Comparison of ENCODE assay signal across 8 cellular contexts in genomic region chr5:7927466-7928375, GRCh38. TPM values are rescaled to one million over a fixed set of nuclear protein-coding genes. Genes with fewer than 3 reads are reported as not detected.
DNase-seq lines count a peak whose midpoint lies in the region; TF ChIP-seq lines count a peak whose summit lies in the region.

No MANE protein-coding gene starts in this region.

- H3K27me3 ChIP-seq in ascending aorta (no peaks in the 10 kb centered on the region), hepatocyte (peaks cover 6% of the 10 kb centered on the region), spleen (replicated peaks in 1 of 7) (peaks cover 0 to 2% (median 0%) of the 10 kb centered on the region in 7 donors)

- no peaks in the 10 kb centered on the region for H3K79me2 ChIP-seq in hepatocyte

- no peaks in the 10 kb centered on the region for H3K9me2 ChIP-seq in hepatocyte (replicated peaks; ENCODE audit: insufficient read depth)

- H3K4me2 ChIP-seq in hepatocyte: peak overlapping the region; percentile 43

- WGBS in hepatocyte (ENCODE audit: low lambda C conversion rate, missing lambda C conversion rate): 53% methylated on average over 26 of the region's 26 CpGs
- WGBS in spleen, 5 donors: 51 to 60% (median 52%) methylated on average over 26 of the region's 26 CpGs

- H3K4me1 ChIP-seq in ascending aorta: no peaks in the 10 kb centered on the region
- H3K4me1 ChIP-seq in hepatocyte (ENCODE audit: insufficient read depth): no peaks in the 10 kb centered on the region
- H3K4me1 ChIP-seq in spleen: peaks cover 0 to 8% (median 2%) of the 10 kb centered on the region in 6 donors

- no peaks in the 10 kb centered on the region for H3K9me3 ChIP-seq in ascending aorta
- H3K9me3 ChIP-seq in hepatocyte (ENCODE audit: low read depth): no peaks in the 10 kb centered on the region
- peaks cover 0 to 8% (median 0%) of the 10 kb centered on the region in 8 donors for H3K9me3 ChIP-seq in spleen

- H3K27ac ChIP-seq in ascending aorta (no peak overlapping the region), hepatocyte (no peak overlapping the region), spleen (no peak overlapping the region)

- DNase-seq in GM10266 (ENCODE audit: extremely low spot score) (peak; percentile 60), H4 (ENCODE audit: low spot score) (peak; percentile 76), LNCaP clone FGC (ENCODE audit: low read depth) (peak; percentile 28), OCI-M1 (lab: John Stamatoyannopoulos, UW) (peak; percentile 80), ascending aorta (ENCODE audit: low spot score in 2 of 2) (no peak), hepatocyte (ENCODE audit: low spot score) (peak; percentile 79), spleen (no peak), KG1 (lab: John Stamatoyannopoulos, UW) (no peak)

- no peak overlapping the region for H2AFZ ChIP-seq in hepatocyte

- no peaks in the 10 kb centered on the region for H4K20me1 ChIP-seq in hepatocyte (ENCODE audit: insufficient read depth, poor library complexity, severe bottlenecking)

- TF ChIP-seq POLR2A in spleen (IDR thresholded peaks at IDR 0.05): no peak

- no peaks in the 10 kb centered on the region for H3K36me3 ChIP-seq in ascending aorta
- no peaks in the 10 kb centered on the region for H3K36me3 ChIP-seq in hepatocyte (replicated peaks; ENCODE audit: insufficient read depth, low read depth)
- no peaks in the 10 kb centered on the region for H3K36me3 ChIP-seq in spleen

- intact Hi-C loops in ascending aorta (cut with DNase I) (loop anchor here (5.0 kb wide), 1 partner anchor 1280 kb away; no protein-coding TSS in a partner anchor), spleen (cut with DNase I; ENCODE audit: low total_unique reads) (no loop called here)

- H3K4me3 ChIP-seq in LNCaP clone FGC (ENCODE audit: low read depth, low read length) (no peak overlapping the region), ascending aorta (no peak overlapping the region), hepatocyte (no peak overlapping the region), spleen (no peak overlapping the region)

- TF ChIP-seq CTCF in GM10266 (IDR thresholded peaks at IDR 0.05; ENCODE audit: control insufficient read depth, insufficient read depth, low read depth, missing control alignments): peak; percentile 93
- TF ChIP-seq CTCF in LNCaP clone FGC (IDR thresholded peaks at IDR 0.05; ENCODE audit: control insufficient read depth, extremely low read depth, insufficient read depth): peak; percentile 93
- peak; percentile 11 to 58 (median 58) for TF ChIP-seq CTCF in ascending aorta (IDR thresholded peaks at IDR 0.05)
- TF ChIP-seq CTCF in hepatocyte (IDR thresholded peaks at IDR 0.05; ENCODE audit: poor library complexity): peak; percentile 81
- peak; percentile 43 to 82 (median 71) for TF ChIP-seq CTCF in spleen (IDR thresholded peaks at IDR 0.05 in 8 of 11, conservative IDR thresholded peaks at IDR 0.05 in 3 of 11)

RNA-seq across cellular contexts. Expression of gene MTRR, which starts 58.8 kb away (rescaled TPM):
- total RNA-seq in H4 (2014; rRNA removed; shearing (Covaris generic)): 29.7 and 37.4 TPM in 2 replicates
- total RNA-seq in ascending aorta: 15.0 TPM
- total RNA-seq in hepatocyte: 28.0 and 29.9 TPM in 2 replicates
- polyA plus RNA-seq in hepatocyte: 18.0 and 24.8 TPM in 2 replicates
- total RNA-seq in spleen: 10 to 100 TPM; 41.4 to 66.3 (median 47.4) TPM
- polyA plus RNA-seq in spleen: 10 to 100 TPM; 13.8 to 21.2 (median 15.8) TPM

RNA-seq across cellular contexts. Expression of gene FASTKD3, which starts 58.9 kb away (rescaled TPM):
- total RNA-seq in H4 (2014; rRNA removed; shearing (Covaris generic)): 34.4 and 41.9 TPM in 2 replicates
- total RNA-seq in ascending aorta: not detected
- total RNA-seq in hepatocyte: 15.2 and 22.4 TPM in 2 replicates
- 8.0 and 14.7 TPM in 2 replicates for polyA plus RNA-seq in hepatocyte
- 10 to 100 TPM in 3 of 7 donors, 1 to 10 TPM in 4; 8.6 to 19.1 (median 9.8) TPM for total RNA-seq in spleen
- 10 to 100 TPM; 13.9 to 18.2 (median 16.8) TPM for polyA plus RNA-seq in spleen

Comparison
In these comparisons a context has a peak if more than half of its experiments do, and no peak if none do; other contexts are left out.
1. DNase-seq: peak in GM10266 (single experiment), H4 (single experiment), LNCaP clone FGC (single experiment), OCI-M1 (single experiment) and hepatocyte (single experiment); none in ascending aorta (0 of 2), spleen (single experiment) and KG1 (single experiment).
2. Peak in every context shown above with its lines, with median percentiles within 50 percentile points of each other: CTCF ChIP-seq.